Comparison of ENCODE assay signal across 8 cellular contexts in genomic region chr2:241844066-241844728, GRCh38. TPM values are rescaled to one million over a fixed set of nuclear protein-coding genes. Genes with fewer than 3 reads are reported as not detected.
DNase-seq lines count a peak whose midpoint lies in the region; ATAC-seq, FAIRE-seq and TF ChIP-seq lines count a peak whose summit lies in the region.

No MANE protein-coding gene starts in this region.

- in situ Hi-C loops in GM18951 (cut with MboI; ENCODE audit: low sequenced_read_pairs, unreplicated experiment) = no loop called here

- no peak for FAIRE-seq in bronchial epithelial cell (lab: Jason Lieb, UNC)

- H3K79me2 ChIP-seq in ACC112 (ENCODE audit: control insufficient read depth, insufficient read depth, low read length, unreplicated experiment) = no peaks in the 10 kb centered on the region

- H3K4me3 ChIP-seq in ACC112 (ENCODE audit: low read depth, low read length) (peak overlapping the region; percentile 79), bronchial epithelial cell (ENCODE audit: low read depth, low read length) (peak overlapping the region; percentile 27)

- H2AFZ ChIP-seq in ACC112 (ENCODE audit: low read length, unreplicated experiment) = peak overlapping the region; percentile 38

- H3K27ac ChIP-seq in ACC112 (ENCODE audit: low read depth, low read length) (no peak overlapping the region), VCaP (peak overlapping the region; percentile 45; the same call in 1 of the 2 replicates)

- TF ChIP-seq CTCF in VCaP (conservative IDR thresholded peaks at IDR 0.05) = no peak
- TF ChIP-seq CTCF in bronchial epithelial cell (IDR thresholded peaks at IDR 0.05; ENCODE audit: insufficient read depth, low read length, severe bottlenecking) = no peak

- peak; percentile 45 for TF ChIP-seq POLR2A in GM18951 (IDR thresholded peaks at IDR 0.05; ENCODE audit: extremely low read depth, insufficient read depth, insufficient read length)

- ATAC-seq in HG03558 (IDR thresholded peaks at IDR 0.05; ENCODE audit: extremely low read depth, unreplicated experiment) = peak; percentile 50
- ATAC-seq in left colon = peak; percentile 99

- peaks cover 5% of the 10 kb centered on the region for H3K4me1 ChIP-seq in ACC112 (ENCODE audit: control insufficient read depth, insufficient read depth, low read length, unreplicated experiment)

- intact Hi-C loops in left colon (cut with DNase I, micrococcal nuclease) = no loop called here

- H3K27me3 ChIP-seq in ACC112 (ENCODE audit: insufficient read depth, low read length) (no peaks in the 10 kb centered on the region), bronchial epithelial cell (ENCODE audit: control insufficient read depth, insufficient read depth, low read length) (no peaks in the 10 kb centered on the region)

- DNase-seq in bronchial epithelial cell (ENCODE audit: low read depth) (peak; percentile 4), left colon (peak; percentile 61 to 84), NCI-H2029 (lab: John Stamatoyannopoulos, UW) (no peak)
- peak; percentile 80 for DNase-seq in stimulated activated CD4-positive, alpha-beta T cell treated with anti-CD3 and anti-CD28 coated beads, Interleukin-4, amount 100 ng/mL, for 1 hour

- H3K36me3 ChIP-seq in ACC112 (ENCODE audit: insufficient read depth, low read length) = no peaks in the 10 kb centered on the region
- no peaks in the 10 kb centered on the region for H3K36me3 ChIP-seq in bronchial epithelial cell (ENCODE audit: control insufficient read depth, insufficient read depth, low read length)

RNA-seq across cellular contexts. Expression of gene PDCD1, which starts 14.5 kb away (rescaled TPM):
- total RNA-seq in bronchial epithelial cell = not detected in 2 replicates
- under 1 TPM in 1 of 2 donors, not detected in 1; 0.36 TPM for total RNA-seq in left colon

RNA-seq across cellular contexts. Expression of gene RTP5, which starts 25.3 kb away (rescaled TPM):
- total RNA-seq in bronchial epithelial cell (not detected in 2 replicates), left colon (not detected)

RNA-seq across cellular contexts. Expression of gene NEU4, which starts 35.2 kb away (rescaled TPM):
- total RNA-seq in bronchial epithelial cell (not detected in 2 replicates), left colon (100 to 1,000 TPM in 1 of 2 donors, 10 to 100 TPM in 1; 32.3 to 124 TPM)

Comparison
In these comparisons a context has a peak if more than half of its experiments do, and no peak if none do; other contexts are left out.
1. RNA of gene NEU4, which starts 35.2 kb away (total RNA-seq): 32.3 to 124 TPM in left colon; not detected in bronchial epithelial cell; every median in the first group is over 10 times any median in the second.